In the genomic region with DNA sequence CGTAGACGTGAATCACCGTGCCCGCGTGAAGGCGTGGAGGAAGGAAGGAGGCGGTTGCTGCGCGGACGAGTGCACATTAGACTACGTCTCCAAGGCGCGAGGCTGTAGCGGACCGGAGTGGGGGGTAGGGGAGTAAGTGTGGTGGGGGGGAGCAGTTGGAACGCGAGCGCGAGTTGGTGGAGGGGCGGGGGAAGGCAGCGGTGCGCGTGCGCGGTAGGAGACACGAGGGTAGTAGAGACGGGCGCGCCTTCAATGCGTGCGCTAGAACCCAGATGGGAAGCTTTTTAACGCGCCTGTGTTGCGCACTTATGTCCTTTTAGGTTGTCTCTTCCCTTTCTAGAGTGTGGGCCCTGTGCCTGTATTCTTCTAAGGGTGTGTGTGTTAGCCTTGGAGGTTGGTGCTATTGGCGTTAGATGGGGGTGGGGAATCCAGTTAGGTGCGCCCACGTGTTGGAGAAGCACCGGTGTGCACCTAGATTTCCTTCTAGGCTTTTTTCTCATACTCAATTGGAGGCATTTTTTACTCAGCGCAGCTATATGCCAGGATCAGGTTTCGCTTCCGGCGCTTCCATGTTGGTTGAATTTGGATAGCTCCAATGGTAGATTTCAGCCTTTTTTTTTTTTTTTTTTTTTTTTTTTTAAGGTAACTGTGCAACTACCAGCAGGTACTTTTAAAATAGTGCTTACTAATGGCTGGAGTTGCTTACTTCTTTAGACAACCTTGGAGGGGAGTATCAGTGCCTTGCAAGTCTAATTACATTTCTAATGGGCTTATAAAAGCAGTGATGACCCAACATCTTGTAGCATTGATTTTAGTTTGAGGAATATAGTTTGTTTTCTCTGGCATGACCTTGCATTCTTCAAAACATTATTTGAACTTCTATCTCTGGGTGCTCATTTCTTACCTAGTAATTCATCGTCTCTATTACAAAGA, we compare ENCODE assay signal across 8 cellular contexts. TPM values are rescaled to one million over a fixed set of nuclear protein-coding genes. Genes with fewer than 3 reads are reported as not detected.
A peak's percentile ranks its signal among the peaks of the same experiment; 100 is the strongest.
DNase-seq lines count a peak whose midpoint lies in the region; ATAC-seq and TF ChIP-seq lines count a peak whose summit lies in the region.

No MANE protein-coding gene starts in this region.

- peak overlapping the region; percentile 82 for H3K27ac ChIP-seq in GM23248
- H3K27ac ChIP-seq in VCaP, result peak overlapping the region; percentile 100
- H3K27ac ChIP-seq in smooth muscle cell (ENCODE audit: low read depth), result peak overlapping the region; percentile 96

- H3K9me3 ChIP-seq in BE2C, result no peaks in the 10 kb centered on the region
- no peaks in the 10 kb centered on the region for H3K9me3 ChIP-seq in GM23248 (ENCODE audit: low read depth)
- no peaks in the 10 kb centered on the region for H3K9me3 ChIP-seq in smooth muscle cell (replicated peaks; ENCODE audit: low read depth)

- no peaks in the 10 kb centered on the region for H3K27me3 ChIP-seq in BE2C
- H3K27me3 ChIP-seq in GM23248 (replicated peaks; ENCODE audit: insufficient read depth), result no peaks in the 10 kb centered on the region
- H3K27me3 ChIP-seq in smooth muscle cell (ENCODE audit: low read depth), result no peaks in the 10 kb centered on the region

- H3K36me3 ChIP-seq in BE2C (peaks cover 43% of the 10 kb centered on the region), GM23248 (ENCODE audit: low read depth) (no peaks in the 10 kb centered on the region), smooth muscle cell (ENCODE audit: low read depth) (no peaks in the 10 kb centered on the region)

- H3K4me2 ChIP-seq in GM23248 (ENCODE audit: unreplicated experiment), result peak overlapping the region; percentile 80
- peak overlapping the region; percentile 97 for H3K4me2 ChIP-seq in smooth muscle cell

- H3K9ac ChIP-seq in GM23248 (peak overlapping the region; percentile 96), smooth muscle cell (ENCODE audit: low read depth) (peak overlapping the region; percentile 98)

- peaks cover 15% of the 10 kb centered on the region for H4K20me1 ChIP-seq in GM23248 (ENCODE audit: insufficient read depth)
- peaks cover 53% of the 10 kb centered on the region for H4K20me1 ChIP-seq in smooth muscle cell (ENCODE audit: low read depth)

- H3K9me2 ChIP-seq in GM23248 (ENCODE audit: insufficient read depth), result no peaks in the 10 kb centered on the region

- no peak for ATAC-seq in HG02678 (IDR thresholded peaks at IDR 0.05; ENCODE audit: unreplicated experiment)

- H2AFZ ChIP-seq in GM23248 (peak overlapping the region; percentile 73), smooth muscle cell (ENCODE audit: low read depth) (peak overlapping the region; percentile 90)

- H3K79me2 ChIP-seq in GM23248 (ENCODE audit: insufficient read depth) (peaks cover 70% of the 10 kb centered on the region), smooth muscle cell (ENCODE audit: low read depth) (peaks cover 65% of the 10 kb centered on the region)

- peak overlapping the region; percentile 100 for H3K4me3 ChIP-seq in BE2C (ENCODE audit: low read depth, low read length)
- peak overlapping the region; percentile 95 for H3K4me3 ChIP-seq in GM23248
- H3K4me3 ChIP-seq in smooth muscle cell, result peak overlapping the region; percentile 99

- H3F3A ChIP-seq in GM23248 (ENCODE audit: insufficient read depth), result peaks cover 13% of the 10 kb centered on the region
- H3F3A ChIP-seq in smooth muscle cell (ENCODE audit: low read depth), result peaks cover 4% of the 10 kb centered on the region

- TF ChIP-seq CTCF in BE2C (IDR thresholded peaks at IDR 0.05; ENCODE audit: low read depth, low read length) (no peak), VCaP (conservative IDR thresholded peaks at IDR 0.05) (no peak), smooth muscle cell (IDR thresholded peaks at IDR 0.05; ENCODE audit: borderline replicate concordance, insufficient read depth, poor library complexity, severe bottlenecking) (no peak)

- H3K4me1 ChIP-seq in BE2C (no peaks in the 10 kb centered on the region; the same call in 1 of the 2 replicates), GM23248 (ENCODE audit: insufficient read depth) (peaks cover 46% of the 10 kb centered on the region), smooth muscle cell (ENCODE audit: low read depth) (peaks cover 32% of the 10 kb centered on the region)

- DNase-seq in BE2C (peak; percentile 91), GM23248 (peak; percentile 86), NCI-H2107 (lab: John Stamatoyannopoulos, UW) (peak; percentile 58), T47D (ENCODE audit: low read depth in 1 of 2, low spot score in 1 of 2) (peak; percentile 66 to 86), iPS-NIHi11 (ENCODE audit: low spot score) (peak; percentile 82), smooth muscle cell (lab: John Stamatoyannopoulos, UW; ENCODE audit: unreplicated experiment) (peak; percentile 49)

- WGBS in GM23248 (ENCODE audit: low coverage in 1 of 2, low lambda C conversion rate in 2 of 2, missing lambda C conversion rate in 2 of 2), 2 experiments, result 3 to 4% methylated on average over 33 to 43 of the region's 43 CpGs
- 3% methylated on average over 42 of the region's 43 CpGs for WGBS in smooth muscle cell (ENCODE audit: low lambda C conversion rate)

- in situ Hi-C loops in GM23248 (cut with MboI), result no loop called here
- in situ Hi-C loops in T47D (cut with HindIII; ENCODE audit: low pct_unique_long_range_greater_than_20kb, low sequenced_read_pairs), result no loop called here

RNA-seq across cellular contexts. Expression of gene EIF4B, which starts 0.8 kb away (rescaled TPM):
- 173 TPM for polyA plus RNA-seq in BE2C (2012; ENCODE audit: insufficient read depth, insufficient read length, low read depth)
- 436 and 501 TPM in 2 replicates for total RNA-seq in GM23248 (2014; rRNA removed; shearing (Covaris generic))
- polyA plus RNA-seq in GM23248 (2016; fragmentation: Nextera tagmentation; extraction: Ambion mirVana) (73.4 and 74.8 TPM in 2 replicates), smooth muscle cell (39.9 and 47.7 TPM in 2 replicates)
- 241 and 299 TPM in 2 replicates for total RNA-seq in smooth muscle cell

RNA-seq across cellular contexts. Expression of gene TNS2, which starts 42.8 kb away (rescaled TPM):
- 28.1 TPM for polyA plus RNA-seq in BE2C (2012; ENCODE audit: insufficient read depth, insufficient read length, low read depth)
- 41.6 and 48.6 TPM in 2 replicates for total RNA-seq in GM23248 (2014; rRNA removed; shearing (Covaris generic))
- polyA plus RNA-seq in GM23248 (2016; fragmentation: Nextera tagmentation; extraction: Ambion mirVana), result 24.1 and 26.1 TPM in 2 replicates
- total RNA-seq in smooth muscle cell, result 9.3 and 11.4 TPM in 2 replicates
- 17.4 TPM in 2 replicates for polyA plus RNA-seq in smooth muscle cell

RNA-seq across cellular contexts. Expression of gene KRT18, which starts 58.2 kb away (rescaled TPM):
- 3.5 TPM for polyA plus RNA-seq in BE2C (2012; ENCODE audit: insufficient read depth, insufficient read length, low read depth)
- total RNA-seq in GM23248 (2014; rRNA removed; shearing (Covaris generic)), result 69.9 and 83.8 TPM in 2 replicates
- polyA plus RNA-seq in GM23248 (2016; fragmentation: Nextera tagmentation; extraction: Ambion mirVana), result 141 TPM in 2 replicates
- total RNA-seq in smooth muscle cell, result 477 and 663 TPM in 2 replicates
- 894 and 2,163 TPM in 2 replicates for polyA plus RNA-seq in smooth muscle cell
